Comparison of ENCODE assay signal across 36 cellular contexts in genomic region chr7:131942287-131943150, GRCh38.
"Had no signal": no experiment of that assay in that cellular context is flagged by ENCODE, and none has a peak within 500 bp of the region (broad histone marks: within the 10 kb centered on the region; RNA-seq: fewer than 3 reads in every experiment).

No MANE protein-coding gene starts in this region.

- H3K9me3 Mint-ChIP-seq: activated B cell treated with CpG ODN at 0.5 μM for 24 hours; activated CD4-positive, alpha-beta memory T cell treated with anti-CD3 and anti-CD28 coated beads for 36 hours; activated naive CD4-positive, alpha-beta T cell treated with anti-CD3 and anti-CD28 coated beads, Interleukin-2, amount 10 ng/mL, durations not matched to agents 7 days and 5 days; activated naive CD8-positive, alpha-beta T cell treated with anti-CD3 and anti-CD28 coated beads, Interleukin-2, amount 10 ng/mL, durations not matched to agents 7 days and 5 days; activated T-helper 1 cell treated with anti-CD3 and anti-CD28 coated beads, Interleukin-12 subunit alpha, Interleukin-12 subunit beta, Interleukin-2, Interleukin-4 antibody, amounts not matched to agents 30 ng/mL and 10 ng/mL and 1 ng/mL, durations not matched to agents 14 hours and 24 hours and 36 hours; central memory CD8-positive, alpha-beta T cell; dendritic cell treated with granulocyte-macrophage colony-stimulating factor and Interleukin-4, amounts not matched to agents 40 ng/mL and 50 ng/mL, for 4 days; effector memory CD8-positive, alpha-beta T cell; T-helper 1 cell treated with Interleukin-12 subunit alpha and Interleukin-12 subunit beta and Interleukin-4 antibody, amounts not matched to agents 30 μg/mL and 1 μg/mL, for 36 hours had no signal

- H3K36me3 ChIP-seq: ascending aorta, breast epithelium, cardiac muscle cell, esophagus squamous epithelium, gastroesophageal sphincter, heart right ventricle, WERI-Rb-1 had no signal

- DNase-seq: activated B cell treated with CpG ODN at 0.5 μM for 24 hours; activated CD4-positive, alpha-beta memory T cell treated with anti-CD3 and anti-CD28 coated beads for 36 hours; activated CD4-positive, alpha-beta T cell treated with anti-CD3 and anti-CD28 coated beads for 48 hours; activated CD8-positive, alpha-beta memory T cell treated with anti-CD3 and anti-CD28 coated beads, Interleukin-2, amount 10 ng/mL, durations not matched to agents 7 days and 5 days; activated CD8-positive, alpha-beta memory T cell treated with anti-CD3 and anti-CD28 coated beads, Interleukin-2, amount 50 U/mL, for 4 hours; activated CD8-positive, alpha-beta T cell treated with anti-CD3 and anti-CD28 coated beads, Interleukin-2, amount 10 ng/mL, durations not matched to agents 7 days and 5 days; activated gamma-delta T cell; activated naive CD4-positive, alpha-beta T cell; activated naive CD4-positive, alpha-beta T cell treated with anti-CD3 and anti-CD28 coated beads, Interleukin-2, amount 10 ng/mL, durations not matched to agents 7 days and 5 days; activated naive CD8-positive, alpha-beta T cell treated with anti-CD3 and anti-CD28 coated beads, Interleukin-2, amount 10 ng/mL, durations not matched to agents 7 days and 5 days; activated T-cell treated with anti-CD3 and anti-CD28 coated beads, Interleukin-2, amount 50 U/mL, for 1 hour; activated T-cell treated with anti-CD3 and anti-CD28 coated beads, Interleukin-2, amount 50 U/mL, for 48 hours; dorsolateral prefrontal cortex; effector CD4-positive, alpha-beta T cell; effector memory CD8-positive, alpha-beta T cell; esophagus squamous epithelium; foreskin melanocyte; heart right ventricle; T-helper 9 cell; WERI-Rb-1 had no signal

- H3K27ac ChIP-seq: ascending aorta, breast epithelium, cardiac muscle cell, coronary artery, dorsolateral prefrontal cortex, epithelial cell of prostate, esophagus squamous epithelium, gastroesophageal sphincter, heart right ventricle, hepatocyte, WERI-Rb-1 had no signal

- H3K4me3 ChIP-seq: ascending aorta, breast epithelium, cardiac muscle cell, coronary artery, dorsolateral prefrontal cortex, esophagus squamous epithelium, gastroesophageal sphincter, heart right ventricle, hepatocyte had no signal

- H3K4me2 ChIP-seq: hepatocyte had no signal

- H3K9me3 ChIP-seq: ascending aorta, breast epithelium, esophagus squamous epithelium, gastroesophageal sphincter, heart right ventricle had no signal

- H3K36me3 Mint-ChIP-seq: activated CD4-positive, alpha-beta memory T cell treated with anti-CD3 and anti-CD28 coated beads for 36 hours; activated CD8-positive, alpha-beta memory T cell treated with anti-CD3 and anti-CD28 coated beads, Interleukin-2, amount 10 ng/mL, durations not matched to agents 7 days and 5 days; activated naive CD4-positive, alpha-beta T cell treated with anti-CD3 and anti-CD28 coated beads, Interleukin-2, amount 10 ng/mL, durations not matched to agents 7 days and 5 days; activated naive CD8-positive, alpha-beta T cell treated with anti-CD3 and anti-CD28 coated beads, Interleukin-2, amount 10 ng/mL, durations not matched to agents 7 days and 5 days; brain had no signal

- ATAC-seq: activated CD4-positive, CD25-positive, alpha-beta regulatory T cell treated with anti-CD3 and anti-CD28 coated beads, Interleukin-2, amount 50 U/mL, for 24 hours; activated CD8-positive, alpha-beta memory T cell treated with anti-CD3 and anti-CD28 coated beads, Interleukin-2, amount 10 ng/mL, durations not matched to agents 7 days and 5 days; activated CD8-positive, alpha-beta T cell treated with anti-CD3 and anti-CD28 coated beads, Interleukin-2, amount 10 ng/mL, durations not matched to agents 7 days and 5 days; activated naive CD4-positive, alpha-beta T cell treated with anti-CD3 and anti-CD28 coated beads, Interleukin-2, amount 50 U/mL, for 72 hours; effector memory CD8-positive, alpha-beta T cell; gastroesophageal sphincter; heart right ventricle had no signal

- H2AFZ ChIP-seq: hepatocyte had no signal

- H3K27me3 ChIP-seq: ascending aorta had no signal

- H3K79me2 ChIP-seq: hepatocyte had no signal

- H3K4me1 Mint-ChIP-seq: activated B cell treated with CpG ODN at 0.5 μM for 24 hours; activated CD8-positive, alpha-beta memory T cell treated with anti-CD3 and anti-CD28 coated beads, Interleukin-2, amount 10 ng/mL, durations not matched to agents 7 days and 5 days; activated naive CD4-positive, alpha-beta T cell treated with anti-CD3 and anti-CD28 coated beads, Interleukin-2, amount 10 ng/mL, durations not matched to agents 7 days and 5 days; central memory CD8-positive, alpha-beta T cell had no signal

- FAIRE-seq: endometrium, endothelial cell of umbilical vein had no signal

- H3K27ac Mint-ChIP-seq: activated B cell treated with CpG ODN at 0.5 μM for 24 hours; activated CD4-positive, alpha-beta memory T cell treated with anti-CD3 and anti-CD28 coated beads for 36 hours; activated CD8-positive, alpha-beta memory T cell treated with anti-CD3 and anti-CD28 coated beads, Interleukin-2, amount 10 ng/mL, durations not matched to agents 7 days and 5 days; activated CD8-positive, alpha-beta T cell treated with anti-CD3 and anti-CD28 coated beads, Interleukin-2, amount 10 ng/mL, durations not matched to agents 7 days and 5 days; activated naive CD4-positive, alpha-beta T cell treated with anti-CD3 and anti-CD28 coated beads, Interleukin-2, amount 10 ng/mL, durations not matched to agents 7 days and 5 days; activated naive CD4-positive, alpha-beta T cell treated with anti-CD3 and anti-CD28 coated beads, Interleukin-2, amount 50 U/mL, for 72 hours; activated naive CD8-positive, alpha-beta T cell treated with anti-CD3 and anti-CD28 coated beads, Interleukin-2, amount 10 ng/mL, durations not matched to agents 7 days and 5 days; activated T-helper 1 cell treated with anti-CD3 and anti-CD28 coated beads, Interleukin-12 subunit alpha, Interleukin-12 subunit beta, Interleukin-2, Interleukin-4 antibody, amounts not matched to agents 30 ng/mL and 10 ng/mL and 1 ng/mL, durations not matched to agents 14 hours and 24 hours and 36 hours; dendritic cell treated with granulocyte-macrophage colony-stimulating factor and Interleukin-4, amounts not matched to agents 40 ng/mL and 50 ng/mL, for 4 days; effector memory CD8-positive, alpha-beta T cell; T-helper 1 cell treated with Interleukin-12 subunit alpha and Interleukin-12 subunit beta and Interleukin-4 antibody, amounts not matched to agents 30 μg/mL and 1 μg/mL, for 36 hours had no signal

- H3K4me3 Mint-ChIP-seq: activated B cell treated with CpG ODN at 0.5 μM for 24 hours; activated CD4-positive, alpha-beta memory T cell treated with anti-CD3 and anti-CD28 coated beads for 36 hours; activated CD8-positive, alpha-beta memory T cell treated with anti-CD3 and anti-CD28 coated beads, Interleukin-2, amount 10 ng/mL, durations not matched to agents 7 days and 5 days; activated CD8-positive, alpha-beta T cell treated with anti-CD3 and anti-CD28 coated beads, Interleukin-2, amount 10 ng/mL, durations not matched to agents 7 days and 5 days; activated naive CD4-positive, alpha-beta T cell treated with anti-CD3 and anti-CD28 coated beads, Interleukin-2, amount 10 ng/mL, durations not matched to agents 7 days and 5 days; activated naive CD8-positive, alpha-beta T cell treated with anti-CD3 and anti-CD28 coated beads, Interleukin-2, amount 10 ng/mL, durations not matched to agents 7 days and 5 days; activated T-helper 1 cell treated with anti-CD3 and anti-CD28 coated beads, Interleukin-12 subunit alpha, Interleukin-12 subunit beta, Interleukin-2, Interleukin-4 antibody, amounts not matched to agents 30 ng/mL and 10 ng/mL and 1 ng/mL, durations not matched to agents 14 hours and 24 hours and 36 hours; brain; central memory CD8-positive, alpha-beta T cell; dendritic cell treated with granulocyte-macrophage colony-stimulating factor and Interleukin-4, amounts not matched to agents 40 ng/mL and 50 ng/mL, for 4 days; effector memory CD8-positive, alpha-beta T cell; T-helper 1 cell treated with Interleukin-12 subunit alpha and Interleukin-12 subunit beta and Interleukin-4 antibody, amounts not matched to agents 30 μg/mL and 1 μg/mL, for 36 hours had no signal

- H3K4me1 ChIP-seq: breast epithelium had no signal
